30 cellular contexts compared by ENCODE assay signal in the genomic region with DNA sequence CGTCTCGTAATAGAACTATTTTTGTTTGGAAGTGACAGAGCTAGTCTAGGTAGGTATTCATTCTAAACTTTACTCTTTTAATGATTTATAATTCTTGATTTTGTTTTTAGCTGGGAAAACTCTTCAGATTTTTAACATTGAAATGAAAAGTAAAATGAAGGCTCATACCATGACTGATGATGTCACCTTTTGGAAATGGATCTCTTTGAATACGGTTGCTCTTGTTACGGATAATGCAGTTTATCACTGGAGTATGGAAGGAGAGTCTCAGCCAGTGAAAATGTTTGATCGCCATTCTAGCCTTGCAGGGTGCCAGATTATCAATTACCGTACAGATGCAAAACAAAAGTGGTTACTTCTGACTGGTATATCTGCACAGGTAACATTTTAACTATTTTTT.
"Had no signal": no experiment of that assay in that cellular context is flagged by ENCODE, and none has a peak within 500 bp of the region (broad histone marks: within the 10 kb centered on the region; RNA-seq: fewer than 3 reads in every experiment).

No MANE protein-coding gene starts in this region.

- ATAC-seq: left colon; mucosa of descending colon; sciatic nerve; stimulated activated effector memory CD8-positive, alpha-beta T cell treated with anti-CD3 and anti-CD28 coated beads, Interleukin-12 subunit alpha, Interleukin-12 subunit beta, amount 100 ng/mL, for 72 hours had no signal

- H2AFZ ChIP-seq: neural progenitor cell, parathyroid adenoma had no signal

- H3K27ac Mint-ChIP-seq: mesothelial cell of epicardium; neural progenitor cell; stimulated activated effector memory CD8-positive, alpha-beta T cell treated with anti-CD3 and anti-CD28 coated beads, Interleukin-12 subunit alpha, Interleukin-12 subunit beta, amount 100 ng/mL, for 72 hours had no signal

- FAIRE-seq: colon, islet of Langerhans had no signal

- H3K4me2 ChIP-seq: neural progenitor cell had no signal

- DNase-seq: dorsolateral prefrontal cortex; effector CD4-positive, alpha-beta T cell; erythroblast; esophagus squamous epithelium; foreskin melanocyte; glutamatergic neuron; heart right ventricle; hippocampal formation; kidney glomerular epithelial cell; left colon; mesenchymal stem cell; mucosa of descending colon; naive B cell; stimulated activated CD4-positive, alpha-beta T cell treated with anti-CD3 and anti-CD28 coated beads, Interleukin-2, amount 100 ng/mL, for 24 hours; stimulated activated CD4-positive, alpha-beta T cell treated with anti-CD3 and anti-CD28 coated beads, Interleukin-4, amount 100 ng/mL, for 24 hours; stimulated activated naive CD4-positive, alpha-beta T cell treated with Interleukin-2 at 50 U/mL for 16 hours; stomach; thyroid gland; trophoblast cell had no signal

- H3K27me3 ChIP-seq: dorsolateral prefrontal cortex, esophagus squamous epithelium, heart right ventricle, neural progenitor cell, stomach, thyroid gland, vagina had no signal

- H3K9me3 ChIP-seq: esophagus squamous epithelium, mucosa of descending colon, stomach, thyroid gland, vagina had no signal

- H3K4me1 Mint-ChIP-seq: neural progenitor cell had no signal

- H3K27me3 Mint-ChIP-seq: naive B cell, progenitor cell of endocrine pancreas had no signal

- H3K27ac ChIP-seq: esophagus squamous epithelium, heart right ventricle, neural progenitor cell, stomach, vagina had no signal

- H3K9me3 Mint-ChIP-seq: naive B cell; stimulated activated effector memory CD8-positive, alpha-beta T cell treated with anti-CD3 and anti-CD28 coated beads, Interleukin-12 subunit alpha, Interleukin-12 subunit beta, amount 100 ng/mL, for 72 hours had no signal

- H3K4me3 ChIP-seq: esophagus squamous epithelium, heart right ventricle, lung, mucosa of descending colon, neural progenitor cell, stomach, thyroid gland, vagina had no signal

- H3K9ac ChIP-seq: neural progenitor cell, parathyroid adenoma had no signal

- H3K4me3 Mint-ChIP-seq: mesothelial cell of epicardium; nephron; neural progenitor cell; stimulated activated effector memory CD8-positive, alpha-beta T cell treated with anti-CD3 and anti-CD28 coated beads, Interleukin-12 subunit alpha, Interleukin-12 subunit beta, amount 100 ng/mL, for 72 hours had no signal
